In genomic region chr21:44580231-44580821, GRCh38 we compare ENCODE assay signal across 15 cellular contexts. TPM values are rescaled to one million over a fixed set of nuclear protein-coding genes. Genes with fewer than 3 reads are reported as not detected.
DNase-seq lines count a peak whose midpoint lies in the region; ATAC-seq, FAIRE-seq and TF ChIP-seq lines count a peak whose summit lies in the region.
"Not testable (repeated sequence)": the region's sequence is repeated elsewhere in the genome, so short reads cannot be mapped to it uniquely, and the experiment has no call there.
"Had no signal": no experiment of that assay in that cellular context is flagged by ENCODE, and none has a peak within 500 bp of the region (broad histone marks: within the 10 kb centered on the region; RNA-seq: fewer than 3 reads in every experiment).

TSS of gene KRTAP10-5 (minus strand) at chr21:44580604. CDS start at chr21:44580578, 26 bp downstream.

- H2BK15ac ChIP-seq in H9 (ENCODE audit: low read depth, low read length), result not testable (repeated sequence)
- 0 out of 2 replicates have a peak within 1 kb of the TSS, but pooled peaks have one; percentile 31 for H2BK15ac ChIP-seq in H1 (ENCODE audit: low read length)

- peak within 1 kb of the TSS; percentile 52 for H3K4me2 ChIP-seq in BLaER1
- H3K4me2 ChIP-seq in H9 (ENCODE audit: insufficient read depth, insufficient read length, low read length); H1 (ENCODE audit: insufficient read depth in 1 of 2, low read depth in 2 of 2, low read length in 2 of 2): not testable (repeated sequence)

- H4K5ac ChIP-seq in H9 (ENCODE audit: insufficient read length, low read depth, low read length); H1 (ENCODE audit: insufficient read length, low read depth, low read length): not testable (repeated sequence)

- TF ChIP-seq POLR2A in H1 (IDR thresholded peaks at IDR 0.05; ENCODE audit: control extremely low read depth in 1 of 2, low read depth in 2 of 2, low read length in 2 of 2), result not testable (repeated sequence)

- no CpG with 5 or more reads among the region's 19 CpGs for WGBS in H9 (ENCODE audit: extremely low coverage, insufficient read length, low lambda C conversion rate)
- 83% methylated on average over 18 of the region's 19 CpGs; no CpG with 5 or more reads in 1 of the 2 experiments for WGBS in H1 (ENCODE audit: extremely low coverage in 1 of 2, insufficient coverage in 1 of 2, insufficient read length in 1 of 2, insufficient replicate concordance in 2 of 2, low coverage in 1 of 2, low lambda C conversion rate in 2 of 2, missing lambda C conversion rate in 1 of 2), 2 experiments

- H2AK5ac ChIP-seq in H9 (ENCODE audit: insufficient read length, low read length); H1 (ENCODE audit: low read depth, low read length): not testable (repeated sequence)

- peaks cover 0 to 28% (median 12%) of the 10 kb centered on the region in 3 experiments; a peak in 5 of 7 replicates for H3K36me3 Mint-ChIP-seq in H9 (ENCODE audit: insufficient read depth in 1 of 3, low read depth in 3 of 3)
- H3K36me3 Mint-ChIP-seq in activated CD4-positive, alpha-beta T cell treated with anti-CD3 and anti-CD28 coated beads for 36 hours (ENCODE audit: low read depth), result not testable (repeated sequence)

- not testable (repeated sequence) for H3K36me3 ChIP-seq in BLaER1; H1 (ENCODE audit: control insufficient read depth in 2 of 4, insufficient read depth in 4 of 4, low read length in 3 of 4); mucosa of rectum (ENCODE audit: control insufficient read depth in 2 of 2, insufficient read depth in 2 of 2, low read length in 2 of 2)

- not testable (repeated sequence) for H3K56ac ChIP-seq in H9 (ENCODE audit: insufficient read length, low read depth, low read length); H1 (replicated peaks; ENCODE audit: insufficient read length, low read depth, low read length)

- intact Hi-C loops in activated CD4-positive, alpha-beta T cell treated with anti-CD3 and anti-CD28 coated beads for 36 hours (cut with DNase I, micrococcal nuclease); left colon (cut with DNase I, micrococcal nuclease): not testable (repeated sequence)

- not testable (repeated sequence) for ATAC-seq in activated CD4-positive, alpha-beta T cell treated with anti-CD3 and anti-CD28 coated beads for 36 hours
- ATAC-seq in left colon, result peak; percentile 75

- not testable (repeated sequence) for TF ChIP-seq RAD21 in H1 (IDR thresholded peaks at IDR 0.05 in 1 of 2, conservative IDR thresholded peaks at IDR 0.05 in 1 of 2; ENCODE audit: low read depth in 2 of 2, low read length in 2 of 2)

- TF ChIP-seq EP300 in H1 (IDR thresholded peaks at IDR 0.05; ENCODE audit: borderline replicate concordance in 1 of 2, low read depth in 2 of 2, low read length in 2 of 2), result not testable (repeated sequence)

- not testable (repeated sequence) for H3K9ac ChIP-seq in BLaER1; H9 (ENCODE audit: extremely low read depth, insufficient read length, low read length); H1 (replicated peaks in 1 of 4; ENCODE audit: extremely low read depth in 1 of 4, low read depth in 3 of 4, low read length in 3 of 4)
- peak within 1 kb of the TSS in 1 of 2 donors; percentile 53 for H3K9ac ChIP-seq in mucosa of rectum (ENCODE audit: low read depth in 1 of 2, low read length in 2 of 2)

- H4K8ac ChIP-seq in H9 (replicated peaks; ENCODE audit: insufficient read length, low read depth, low read length), result not testable (repeated sequence)
- H4K8ac ChIP-seq in H1 (ENCODE audit: extremely low read depth, insufficient read depth, low read length), result peak within 1 kb of the TSS; percentile 14; the same call in 1 of the 2 replicates

- H3K4me3 ChIP-seq in BLaER1; H1 (ENCODE audit: extremely low read depth in 1 of 4, insufficient read depth in 2 of 4, low read depth in 3 of 4, low read length in 4 of 4): not testable (repeated sequence)
- peak within 1 kb of the TSS; percentile 20 to 52 for H3K4me3 ChIP-seq in mucosa of rectum (ENCODE audit: low read length in 2 of 2)

- H2BK120ac ChIP-seq in H9 (ENCODE audit: low read depth, low read length, poor library complexity, severe bottlenecking); H1 (replicated peaks; ENCODE audit: low read depth, low read length): not testable (repeated sequence)

- not testable (repeated sequence) for H2BK5ac ChIP-seq in H9 (ENCODE audit: insufficient read length, low read length); H1 (ENCODE audit: low read depth, low read length)

- H3K4me1 ChIP-seq in BLaER1, result peaks cover 24% of the 10 kb centered on the region
- H3K4me1 ChIP-seq in H9 (ENCODE audit: insufficient read depth, low read length); H1 (replicated peaks in 1 of 4; ENCODE audit: control insufficient read depth in 3 of 4, insufficient read depth in 4 of 4, low read length in 3 of 4): not testable (repeated sequence)
- H3K4me1 ChIP-seq in mucosa of rectum (ENCODE audit: control insufficient read depth in 2 of 2, insufficient read depth in 2 of 2, low read length in 2 of 2), result peaks cover 0 to 10% of the 10 kb centered on the region in 2 donors

- not testable (repeated sequence) for H3K4ac ChIP-seq in H9 (ENCODE audit: low read depth, low read length); H1 (replicated peaks; ENCODE audit: insufficient read length, low read depth, low read length)

- not testable (repeated sequence) for H2AFZ ChIP-seq in H9 (ENCODE audit: low read length); H1 (ENCODE audit: low read length)

- peaks cover 14% of the 10 kb centered on the region for H3K27me3 Mint-ChIP-seq in H9 (ENCODE audit: low read depth)
- not testable (repeated sequence) for H3K27me3 Mint-ChIP-seq in activated CD4-positive, alpha-beta T cell treated with anti-CD3 and anti-CD28 coated beads for 36 hours

- peaks cover 64% of the 10 kb centered on the region for H3K9me3 ChIP-seq in BLaER1
- H3K9me3 ChIP-seq in H9 (ENCODE audit: control insufficient read depth, low read depth, low read length); H1 (ENCODE audit: insufficient read depth in 2 of 2, low read depth in 1 of 2, low read length in 1 of 2); mucosa of rectum (ENCODE audit: control insufficient read depth in 2 of 2, low read length in 2 of 2): not testable (repeated sequence)

- H3T11ph ChIP-seq in H9 (ENCODE audit: low read length), result not testable (repeated sequence)

- H3K23me2 ChIP-seq in H9 (ENCODE audit: insufficient read length, low read depth, low read length, poor library complexity, severe bottlenecking); H1 (ENCODE audit: low read depth, low read length): not testable (repeated sequence)

- not testable (repeated sequence) for TF ChIP-seq CTCF in H9 (conservative IDR thresholded peaks at IDR 0.05); H1 (IDR thresholded peaks at IDR 0.05; ENCODE audit: control extremely low read depth in 1 of 3, insufficient read depth in 1 of 3, low read depth in 1 of 3, low read length in 3 of 3)

- not testable (repeated sequence) for H4K20me1 ChIP-seq in BLaER1; H9 (ENCODE audit: control insufficient read depth, insufficient read depth, insufficient read length); H1 (replicated peaks in 1 of 2; ENCODE audit: control insufficient read depth in 1 of 2, insufficient read depth in 2 of 2, low read length in 2 of 2)

- peak within 1 kb of the TSS in 1 of 2 experiments; percentile 16; a peak in 1 of 5 replicates for H3K4me3 Mint-ChIP-seq in H9
- H3K4me3 Mint-ChIP-seq in activated CD4-positive, alpha-beta T cell treated with anti-CD3 and anti-CD28 coated beads for 36 hours, result not testable (repeated sequence)

- peaks cover 13 to 25% of the 10 kb centered on the region in 2 experiments for H3K4me1 Mint-ChIP-seq in H9
- peaks cover 10% of the 10 kb centered on the region for H3K4me1 Mint-ChIP-seq in activated CD4-positive, alpha-beta T cell treated with anti-CD3 and anti-CD28 coated beads for 36 hours

- CTCF ChIA-PET in activated CD4-positive, alpha-beta T cell treated with anti-CD3 and anti-CD28 coated beads for 36 hours (lab: Charles Lee), result interaction anchor here (0.5 to 0.7 kb wide), 2 partner anchors 27 to 104 kb away, joined by 3 read pairs; no protein-coding TSS in a partner anchor
- CTCF ChIA-PET in H1 (lab: Charles Lee; ENCODE audit: partially characterized antibody), result interaction anchor here (0.6 to 1.6 kb wide), 8 partner anchors 12 to 222 kb away, joined by 3 to 4 read pairs (median 3); partner anchors contain the start of gene UBE2G2

- not testable (repeated sequence) for H3K27me3 ChIP-seq in BLaER1; H9 (ENCODE audit: insufficient read depth, low read length); H1 (replicated peaks in 1 of 4; ENCODE audit: control insufficient read depth in 3 of 4, extremely low read depth in 1 of 4, insufficient read depth in 3 of 4, low read length in 3 of 4); mucosa of rectum (ENCODE audit: control insufficient read depth in 2 of 2, insufficient read depth in 2 of 2, low read length in 2 of 2)

- H3K27ac Mint-ChIP-seq in H9; activated CD4-positive, alpha-beta T cell treated with anti-CD3 and anti-CD28 coated beads for 36 hours: not testable (repeated sequence)

- H3K18ac ChIP-seq in H9 (ENCODE audit: insufficient read length, low read depth, low read length); H1 (ENCODE audit: extremely low read depth, low read length): not testable (repeated sequence)

- FAIRE-seq in H1 (lab: Jason Lieb, UNC), result not testable (repeated sequence)

- H3K79me1 ChIP-seq in H9 (ENCODE audit: insufficient read depth, low read depth, low read length, poor library complexity, severe bottlenecking); H1 (ENCODE audit: low read depth, low read length): not testable (repeated sequence)

- H3K23ac ChIP-seq in H9 (ENCODE audit: insufficient read length, low read depth, low read length); H1 (ENCODE audit: insufficient read length): not testable (repeated sequence)

- not testable (repeated sequence) for H2BK20ac ChIP-seq in H9 (ENCODE audit: low read depth, low read length, poor library complexity, severe bottlenecking); H1 (ENCODE audit: low read length)

- peaks cover 18 to 28% of the 10 kb centered on the region in 2 experiments for H3K9me3 Mint-ChIP-seq in H9
- peaks cover 14% of the 10 kb centered on the region for H3K9me3 Mint-ChIP-seq in activated CD4-positive, alpha-beta T cell treated with anti-CD3 and anti-CD28 coated beads for 36 hours (ENCODE audit: low read depth)

- H2BK12ac ChIP-seq in H9 (ENCODE audit: insufficient read length, low read depth, low read length); H1 (ENCODE audit: low read depth, low read length): not testable (repeated sequence)

- not testable (repeated sequence) for H3K79me2 ChIP-seq in H9 (ENCODE audit: insufficient read depth, low read length); H1 (ENCODE audit: control insufficient read depth in 1 of 2, insufficient read depth in 2 of 2, low read length in 2 of 2)

- H3K27ac ChIP-seq in BLaER1, result peak within 1 kb of the TSS; percentile 43; the same call in 1 of the 2 replicates
- H3K27ac ChIP-seq in H9 (ENCODE audit: insufficient read length, low read depth, low read length); H1 (ENCODE audit: low read depth, low read length); mucosa of rectum (ENCODE audit: low read depth in 2 of 2, low read length in 2 of 2): not testable (repeated sequence)

- H3K14ac ChIP-seq in H9 (ENCODE audit: insufficient read depth, low read length), result 0 out of 2 replicates have a peak within 1 kb of the TSS, but pooled peaks have one; percentile 46
- not testable (repeated sequence) for H3K14ac ChIP-seq in H1 (ENCODE audit: insufficient read length)

- DNase-seq in H9 (peak; percentile 29), NCI-H774 (lab: John Stamatoyannopoulos, UW) (peak; percentile 18), H1 (ENCODE audit: low read depth in 1 of 2, low spot score in 2 of 2) (peak in 1 of 2 experiments; percentile 47), left colon (peak in 1 of 2 donors; percentile 37)
- DNase-seq in activated CD4-positive, alpha-beta T cell treated with anti-CD3 and anti-CD28 coated beads for 36 hours, result peak; percentile 24
- peak; percentile 14 for DNase-seq in stimulated activated CD8-positive, alpha-beta memory T cell treated with anti-CD3 and anti-CD28 coated beads, Interleukin-4, amount 100 ng/mL, for 48 hours

- not testable (repeated sequence) for H4K91ac ChIP-seq in H9 (ENCODE audit: insufficient read length, low read depth, low read length); H1 (replicated peaks; ENCODE audit: insufficient read length, low read length)

- POLR2A ChIA-PET in activated CD4-positive, alpha-beta T cell treated with anti-CD3 and anti-CD28 coated beads for 36 hours (lab: Charles Lee), result not testable (repeated sequence)
- POLR2A ChIA-PET in H1 (lab: Charles Lee; ENCODE audit: partially characterized antibody), result interaction anchor here (1.0 kb wide), 1 partner anchor 72 kb away, joined by 3 read pairs; no protein-coding TSS in a partner anchor

RNA-seq across cellular contexts. Expression of gene KRTAP10-5, which starts in this region (rescaled TPM):
- total RNA-seq in H9 (2021) (not detected in 2 replicates), left colon (not detected)
- total RNA-seq in activated CD4-positive, alpha-beta T cell treated with anti-CD3 and anti-CD28 coated beads for 36 hours, result not detected
- total RNA-seq in H1 (2021; fragmentation: NEBNext Ultra II Directional; extraction: Animal tissue kit (Norgen Biotek cat#: 25700)), result not detected in 2 replicates
- polyA plus RNA-seq in H1 (2011; rRNA removed), result 0.08 and 0.09 TPM in 2 replicates
- not detected for polyA plus RNA-seq in H1 (2011; cell fraction: cytosol; rRNA removed)
- not detected for polyA plus RNA-seq in H1 (2011; cell fraction: nucleus; rRNA removed)
- not detected in 4 replicates for polyA plus RNA-seq in H1 (2012, experiment 1 of 2)
- polyA plus RNA-seq in H1 (2012, experiment 2 of 2), result not detected
- polyA plus RNA-seq in H1 (2013, experiment 1 of 2), result not detected
- polyA plus RNA-seq in H1 (2013, experiment 2 of 2), result not detected
- 0.15 and 0.22 TPM in 2 replicates for polyA minus RNA-seq in H1 (2011; rRNA and poly(A)+ RNA removed)
- polyA minus RNA-seq in H1 (2011; cell fraction: cytosol; rRNA and poly(A)+ RNA removed), result not detected
- not detected for polyA minus RNA-seq in H1 (2011; cell fraction: nucleus; rRNA and poly(A)+ RNA removed)
- total RNA-seq: G401, H4, HFFc6, K562, NCI-H460, SJCRH30 had no signal
- polyA plus RNA-seq: BJ, K562 had no signal

Comparison
In these comparisons a context has a peak if more than half of its experiments do, and no peak if none do; other contexts are left out.
1. Peak in DNase-seq in H9; RNA of the gene not detected or under 1 TPM.
2. Peak in DNase-seq in activated CD4-positive, alpha-beta T cell treated with anti-CD3 and anti-CD28 coated beads for 36 hours; RNA of the gene not detected or under 1 TPM.
3. Peak in ATAC-seq in left colon; RNA of the gene not detected or under 1 TPM.